ENCODE assay signal across 28 cellular contexts in the genomic region with DNA sequence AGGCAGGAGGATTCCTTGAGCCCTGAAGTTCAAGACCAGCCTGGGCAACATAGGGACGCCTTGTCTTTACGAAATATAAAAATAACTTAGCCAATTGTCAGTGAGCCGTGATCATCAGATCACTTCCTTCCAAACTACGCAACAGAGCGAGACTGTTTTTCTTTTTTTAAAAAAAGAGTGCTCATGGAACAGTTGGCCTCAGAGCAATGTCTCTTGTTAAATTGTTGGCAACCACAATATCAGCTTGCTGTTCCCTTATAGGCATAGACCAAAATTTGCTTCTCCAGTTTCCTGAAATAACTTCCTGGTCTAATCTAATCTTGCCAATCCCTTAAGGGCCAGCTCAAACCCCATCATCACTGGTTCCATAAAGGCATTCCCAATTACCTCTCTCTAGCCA.
DNase-seq lines count a peak whose midpoint lies in the region; ATAC-seq, FAIRE-seq and TF ChIP-seq lines count a peak whose summit lies in the region.
"Had no signal": no experiment of that assay in that cellular context is flagged by ENCODE, and none has a peak within 500 bp of the region (broad histone marks: within the 10 kb centered on the region; RNA-seq: fewer than 3 reads in every experiment).

No MANE protein-coding gene starts in this region.

- H3K36me3 Mint-ChIP-seq in activated CD8-positive, alpha-beta memory T cell treated with anti-CD3 and anti-CD28 coated beads, Interleukin-2, amount 10 ng/mL, durations not matched to agents 7 days and 5 days = no peaks in the 10 kb centered on the region
- H3K36me3 Mint-ChIP-seq: activated naive CD8-positive, alpha-beta T cell treated with anti-CD3 and anti-CD28 coated beads, Interleukin-2, amount 10 ng/mL, durations not matched to agents 7 days and 5 days had no signal

- no peaks in the 10 kb centered on the region for H3K9me3 Mint-ChIP-seq in activated CD8-positive, alpha-beta memory T cell treated with anti-CD3 and anti-CD28 coated beads, Interleukin-2, amount 10 ng/mL, durations not matched to agents 7 days and 5 days (ENCODE audit: low read depth)
- H3K9me3 Mint-ChIP-seq: activated CD4-positive, alpha-beta memory T cell treated with anti-CD3 and anti-CD28 coated beads, Interleukin-2, amount 10 ng/mL, durations not matched to agents 7 days and 5 days; effector memory CD8-positive, alpha-beta T cell; stimulated activated naive CD8-positive, alpha-beta T cell treated with anti-CD3 and anti-CD28 coated beads, Interleukin-15, amount 100 ng/mL, for 72 hours had no signal

- H3K4me1 ChIP-seq in Panc1 (ENCODE audit: control insufficient read depth, insufficient read depth, low read length) = peaks cover 2% of the 10 kb centered on the region
- H3K4me1 ChIP-seq in right cardiac atrium (ENCODE audit: control insufficient read depth, insufficient read depth, low read length) = no peaks in the 10 kb centered on the region
- peaks cover 13 to 30% of the 10 kb centered on the region in 2 donors for H3K4me1 ChIP-seq in thoracic aorta (ENCODE audit: control insufficient read depth in 1 of 2, low read depth in 2 of 2)
- peaks cover 28% of the 10 kb centered on the region for H3K4me1 ChIP-seq in HepG2 (ENCODE audit: insufficient read depth, low read length)
- H3K4me1 ChIP-seq: HAP-1, parathyroid adenoma, SJSA1 had no signal

- intact Hi-C loops in Panc1 (cut with micrococcal nuclease; ENCODE audit: unreplicated experiment) (no loop called here), right cardiac atrium (cut with DNase I) (no loop called here), HepG2 (cut with micrococcal nuclease; ENCODE audit: unreplicated experiment) (no loop called here)

- WGBS in right cardiac atrium = 32% methylated on average over 5 of the region's 5 CpGs
- WGBS in HepG2 (ENCODE audit: low lambda C conversion rate) = 76% methylated on average over 5 of the region's 5 CpGs

- no peaks in the 10 kb centered on the region for H3K36me3 ChIP-seq in Panc1 (ENCODE audit: control insufficient read depth, insufficient read depth, low read length)
- no peaks in the 10 kb centered on the region for H3K36me3 ChIP-seq in thoracic aorta
- no peaks in the 10 kb centered on the region for H3K36me3 ChIP-seq in HepG2 (replicated peaks in 1 of 2; ENCODE audit: control insufficient read depth in 1 of 2, insufficient read depth in 2 of 2, low read length in 2 of 2)
- H3K36me3 ChIP-seq: BLaER1 treated with 17β-estradiol and CSF1 and Interleukin-3, amounts not matched to agents 10 nM and 100 nM; HAP-1; Peyer's patch; SJSA1 had no signal

- ATAC-seq in Panc1 (no peak), right cardiac atrium (peak; percentile 89 to 91), thoracic aorta (ENCODE audit: insufficient number of reproducible peaks, low FRiP score, low read depth) (peak; percentile 77), HG02884 (IDR thresholded peaks at IDR 0.05; ENCODE audit: unreplicated experiment) (no peak), GM21619 (IDR thresholded peaks at IDR 0.05; ENCODE audit: unreplicated experiment) (no peak), HepG2 (no peak)
- no peak for ATAC-seq in activated CD8-positive, alpha-beta memory T cell treated with anti-CD3 and anti-CD28 coated beads, Interleukin-2, amount 10 ng/mL, durations not matched to agents 7 days and 5 days
- ATAC-seq: activated CD4-positive, CD25-positive, alpha-beta regulatory T cell treated with anti-CD3 and anti-CD28 coated beads, Interleukin-2, amount 50 U/mL, for 24 hours; effector memory CD8-positive, alpha-beta T cell; stimulated activated naive CD8-positive, alpha-beta T cell treated with anti-CD3 and anti-CD28 coated beads, Interleukin-15, amount 100 ng/mL, for 72 hours had no signal

- H4K20me1 ChIP-seq in HepG2 (ENCODE audit: insufficient read depth, low read length) = no peaks in the 10 kb centered on the region
- H4K20me1 ChIP-seq: BLaER1 treated with 17β-estradiol and CSF1 and Interleukin-3, amounts not matched to agents 10 nM and 100 nM had no signal

- FAIRE-seq in HepG2 (lab: Jason Lieb, UNC) = no peak
- FAIRE-seq: colon, TTC549 had no signal

- TF ChIP-seq RAD21 in HepG2 (CRISPR knock-in tag; IDR thresholded peaks at IDR 0.05) = no peak

- peak overlapping the region; percentile 8; the same call in 1 of the 2 replicates for H3K27ac ChIP-seq in Panc1 (ENCODE audit: low read length)
- peak overlapping the region; percentile 33 for H3K27ac ChIP-seq in right cardiac atrium (ENCODE audit: low read length)
- peak overlapping the region; percentile 83 to 93 for H3K27ac ChIP-seq in thoracic aorta
- no peak overlapping the region for H3K27ac ChIP-seq in HepG2 (ENCODE audit: extremely low read length, insufficient read depth, low read length)
- H3K27ac ChIP-seq: BLaER1 treated with 17β-estradiol and CSF1 and Interleukin-3, amounts not matched to agents 10 nM and 100 nM; Peyer's patch; SJSA1 had no signal

- H3K4me2 ChIP-seq in HepG2 (ENCODE audit: low read depth, low read length) = no peak overlapping the region

- no peaks in the 10 kb centered on the region for H3K9me3 ChIP-seq in Panc1 (ENCODE audit: control insufficient read depth, insufficient read depth, low read depth, low read length)
- no peaks in the 10 kb centered on the region for H3K9me3 ChIP-seq in right cardiac atrium (ENCODE audit: control insufficient read depth, low read length)
- no peaks in the 10 kb centered on the region for H3K9me3 ChIP-seq in thoracic aorta
- H3K9me3 ChIP-seq in HepG2 (ENCODE audit: low read length) = no peaks in the 10 kb centered on the region
- H3K9me3 ChIP-seq: BLaER1 treated with 17β-estradiol and CSF1 and Interleukin-3, amounts not matched to agents 10 nM and 100 nM; HAP-1; Peyer's patch; SJSA1 had no signal

- TF ChIP-seq POLR2A in HepG2 (IDR thresholded peaks at IDR 0.05; ENCODE audit: insufficient read depth in 1 of 2, low read depth in 2 of 2, low read length in 2 of 2) = no peak

- no peak overlapping the region for H3K27ac Mint-ChIP-seq in activated CD8-positive, alpha-beta memory T cell treated with anti-CD3 and anti-CD28 coated beads, Interleukin-2, amount 10 ng/mL, durations not matched to agents 7 days and 5 days
- H3K27ac Mint-ChIP-seq: activated CD4-positive, alpha-beta memory T cell treated with anti-CD3 and anti-CD28 coated beads, Interleukin-2, amount 10 ng/mL, durations not matched to agents 7 days and 5 days; activated naive CD8-positive, alpha-beta T cell treated with anti-CD3 and anti-CD28 coated beads, Interleukin-2, amount 10 ng/mL, durations not matched to agents 7 days and 5 days; effector memory CD8-positive, alpha-beta T cell; nephron had no signal

- no peak for DNase-seq in Panc1 (ENCODE audit: low read depth, low spot score)
- DNase-seq in fibroblast of mammary gland (ENCODE audit: low read depth) = peak; percentile 22
- no peak for DNase-seq in right cardiac atrium
- DNase-seq in thoracic aorta (ENCODE audit: low spot score) = no peak
- no peak for DNase-seq in HepG2 (ENCODE audit: low spot score)
- DNase-seq in activated CD8-positive, alpha-beta memory T cell treated with anti-CD3 and anti-CD28 coated beads, Interleukin-2, amount 10 ng/mL, durations not matched to agents 7 days and 5 days = no peak
- DNase-seq: activated CD4-positive, alpha-beta memory T cell treated with anti-CD3 and anti-CD28 coated beads, Interleukin-2, amount 10 ng/mL, durations not matched to agents 7 days and 5 days; activated effector memory CD4-positive, alpha-beta T cell treated with anti-CD3 and anti-CD28 coated beads, Interleukin-2, amount 50 U/mL, for 16 hours; activated naive CD8-positive, alpha-beta T cell treated with anti-CD3 and anti-CD28 coated beads, Interleukin-2, amount 10 ng/mL, durations not matched to agents 7 days and 5 days; COR-L47; DMS79; effector memory CD8-positive, alpha-beta T cell; hippocampal formation; NCI-H187 treated with DMSO at 0.1 percent for 48 hours; NCI-H526; Peyer's patch; stimulated activated naive CD8-positive, alpha-beta T cell treated with anti-CD3 and anti-CD28 coated beads, Interleukin-15, amount 100 ng/mL, for 72 hours; T-helper 1 cell had no signal

- CTCF ChIA-PET in Panc1 (lab: Charles Lee) = no interaction called here
- CTCF ChIA-PET in HepG2 (lab: Yijun Ruan, JAX; ENCODE audit: low intra/inter-chr PET ratio, low total read pairs) = no interaction called here
- CTCF ChIA-PET in activated CD8-positive, alpha-beta memory T cell treated with anti-CD3 and anti-CD28 coated beads, Interleukin-2, amount 10 ng/mL, durations not matched to agents 7 days and 5 days (lab: Charles Lee) = no interaction called here

- no peak for TF ChIP-seq CTCF in Panc1 (IDR thresholded peaks at IDR 0.05)
- TF ChIP-seq CTCF in fibroblast of mammary gland (conservative IDR thresholded peaks at IDR 0.05; ENCODE audit: control insufficient read depth, insufficient read depth, low read depth, low read length) = no peak
- TF ChIP-seq CTCF in thoracic aorta (IDR thresholded peaks at IDR 0.05) = no peak
- no peak for TF ChIP-seq CTCF in HepG2 (CRISPR knock-in tag; IDR thresholded peaks at IDR 0.05)

- TF ChIP-seq EP300 in HepG2 (IDR thresholded peaks at IDR 0.05; ENCODE audit: low read depth in 2 of 2, low read length in 2 of 2) = no peak
- TF ChIP-seq EP300 in HepG2 (CRISPR knock-in tag; IDR thresholded peaks at IDR 0.05; ENCODE audit: borderline replicate concordance) = no peak

- POLR2A ChIA-PET in Panc1 (lab: Charles Lee) (interaction anchor here (0.6 kb wide), 1 partner anchor 44 kb away, joined by 5 read pairs; no protein-coding TSS in a partner anchor), HepG2 (lab: Yijun Ruan, JAX) (no interaction called here)

- H3K27me3 Mint-ChIP-seq in activated CD8-positive, alpha-beta memory T cell treated with anti-CD3 and anti-CD28 coated beads, Interleukin-2, amount 10 ng/mL, durations not matched to agents 7 days and 5 days = no peaks in the 10 kb centered on the region
- H3K27me3 Mint-ChIP-seq: activated CD4-positive, alpha-beta memory T cell treated with anti-CD3 and anti-CD28 coated beads, Interleukin-2, amount 10 ng/mL, durations not matched to agents 7 days and 5 days; effector memory CD8-positive, alpha-beta T cell; stimulated activated naive CD8-positive, alpha-beta T cell treated with anti-CD3 and anti-CD28 coated beads, Interleukin-15, amount 100 ng/mL, for 72 hours had no signal

- H3K27me3 ChIP-seq in Panc1 (ENCODE audit: control insufficient read depth, insufficient read depth, low read length) = no peaks in the 10 kb centered on the region
- no peaks in the 10 kb centered on the region for H3K27me3 ChIP-seq in right cardiac atrium (ENCODE audit: control insufficient read depth, insufficient read depth)
- H3K27me3 ChIP-seq in thoracic aorta (replicated peaks; ENCODE audit: insufficient read depth) = no peaks in the 10 kb centered on the region
- H3K27me3 ChIP-seq in HepG2 (ENCODE audit: control insufficient read depth in 1 of 2, insufficient read depth in 2 of 2, low read length in 2 of 2) = no peaks in the 10 kb centered on the region
- H3K27me3 ChIP-seq: BLaER1 treated with 17β-estradiol and CSF1 and Interleukin-3, amounts not matched to agents 10 nM and 100 nM; Peyer's patch; SJSA1 had no signal

- H2AFZ ChIP-seq in HepG2 (ENCODE audit: low read length) = no peak overlapping the region
- H2AFZ ChIP-seq: parathyroid adenoma had no signal

- H3K4me3 ChIP-seq in Panc1 (ENCODE audit: low read depth in 2 of 2, low read length in 2 of 2) = no peak overlapping the region
- no peak overlapping the region for H3K4me3 ChIP-seq in fibroblast of mammary gland (ENCODE audit: control insufficient read depth, low read depth, low read length)
- no peak overlapping the region for H3K4me3 ChIP-seq in right cardiac atrium (ENCODE audit: low read length)
- H3K4me3 ChIP-seq in thoracic aorta = no peak overlapping the region
- no peak overlapping the region for H3K4me3 ChIP-seq in HepG2 (replicated peaks in 1 of 3; ENCODE audit: insufficient read depth in 1 of 3, low read depth in 2 of 3, low read length in 3 of 3)
- H3K4me3 ChIP-seq: BLaER1 treated with 17β-estradiol and CSF1 and Interleukin-3, amounts not matched to agents 10 nM and 100 nM; HAP-1; Peyer's patch; SJSA1 had no signal

- in situ Hi-C loops in Panc1 (cut with HindIII; ENCODE audit: low pct_unique_long_range_greater_than_20kb, low sequenced_read_pairs) = no loop called here
- in situ Hi-C loops in HepG2 (cut with HindIII; ENCODE audit: extremely low pct_ligation_motif_present, low pct_unique_long_range_greater_than_20kb) = no loop called here

- peaks cover 4% of the 10 kb centered on the region for H3K4me1 Mint-ChIP-seq in activated CD8-positive, alpha-beta memory T cell treated with anti-CD3 and anti-CD28 coated beads, Interleukin-2, amount 10 ng/mL, durations not matched to agents 7 days and 5 days
- H3K4me1 Mint-ChIP-seq: activated CD4-positive, alpha-beta memory T cell treated with anti-CD3 and anti-CD28 coated beads, Interleukin-2, amount 10 ng/mL, durations not matched to agents 7 days and 5 days; activated naive CD8-positive, alpha-beta T cell treated with anti-CD3 and anti-CD28 coated beads, Interleukin-2, amount 10 ng/mL, durations not matched to agents 7 days and 5 days had no signal

- no peak overlapping the region for H3K9ac ChIP-seq in HepG2 (ENCODE audit: insufficient read depth, low read depth, low read length)
- H3K9ac ChIP-seq: BLaER1 treated with 17β-estradiol and CSF1 and Interleukin-3, amounts not matched to agents 10 nM and 100 nM; parathyroid adenoma had no signal

- no peaks in the 10 kb centered on the region for H3K79me2 ChIP-seq in HepG2 (ENCODE audit: insufficient read depth, low read length)
- H3K79me2 ChIP-seq: parathyroid adenoma had no signal

- no peak overlapping the region for H3K4me3 Mint-ChIP-seq in activated CD8-positive, alpha-beta memory T cell treated with anti-CD3 and anti-CD28 coated beads, Interleukin-2, amount 10 ng/mL, durations not matched to agents 7 days and 5 days
- H3K4me3 Mint-ChIP-seq: activated CD4-positive, alpha-beta memory T cell treated with anti-CD3 and anti-CD28 coated beads, Interleukin-2, amount 10 ng/mL, durations not matched to agents 7 days and 5 days; activated naive CD8-positive, alpha-beta T cell treated with anti-CD3 and anti-CD28 coated beads, Interleukin-2, amount 10 ng/mL, durations not matched to agents 7 days and 5 days; effector memory CD8-positive, alpha-beta T cell; nephron; stimulated activated naive CD8-positive, alpha-beta T cell treated with anti-CD3 and anti-CD28 coated beads, Interleukin-15, amount 100 ng/mL, for 72 hours had no signal

- BruUV-seq in Panc1 (replicated peaks; lab: Mats Ljungman, UMichigan) = no TSS peak
- BruUV-seq in HepG2 (replicated peaks; lab: Mats Ljungman, UMichigan) = no TSS peak

Comparison
In these comparisons a context has a peak if more than half of its experiments do, and no peak if none do; other contexts are left out.
1. ATAC-seq: peak in right cardiac atrium (2 of 2) and thoracic aorta (single experiment); none in Panc1 (single experiment), HG02884 (single experiment), GM21619 (single experiment), HepG2 (single experiment) and activated CD8-positive, alpha-beta memory T cell treated with anti-CD3 and anti-CD28 coated beads, Interleukin-2, amount 10 ng/mL, durations not matched to agents 7 days and 5 days (single experiment).